Comparison of ENCODE assay signal across 30 cellular contexts in the genomic region with DNA sequence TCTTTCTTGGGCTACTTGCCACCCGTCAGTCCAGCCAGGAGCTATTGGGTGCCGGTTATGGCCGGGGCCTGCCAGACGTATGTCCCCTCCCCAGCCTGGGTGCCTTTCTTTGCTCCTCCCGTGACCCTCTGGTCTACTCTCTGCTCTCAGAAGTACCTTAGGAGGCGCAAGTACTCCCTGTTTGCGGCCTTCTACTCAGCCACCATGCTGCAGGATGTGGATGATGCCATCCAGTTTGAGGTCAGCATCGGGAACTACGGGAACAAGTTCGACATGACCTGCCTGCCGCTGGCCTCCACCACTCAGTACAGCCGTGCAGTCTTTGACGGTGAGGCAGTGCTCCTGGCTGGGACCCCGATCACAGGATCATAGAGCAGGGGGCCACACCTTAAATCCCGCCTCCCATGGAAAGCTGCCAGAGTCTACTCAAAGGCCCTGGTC.
"Had no signal": no experiment of that assay in that cellular context is flagged by ENCODE, and none has a peak within 500 bp of the region (broad histone marks: within the 10 kb centered on the region; RNA-seq: fewer than 3 reads in every experiment).

No MANE protein-coding gene starts in this region.

- ATAC-seq: activated CD4-positive, CD25-positive, alpha-beta regulatory T cell treated with anti-CD3 and anti-CD28 coated beads, Interleukin-2, amount 50 U/mL, for 24 hours; activated CD8-positive, alpha-beta T cell treated with anti-CD3 and anti-CD28 coated beads for 36 hours; activated naive CD4-positive, alpha-beta T cell treated with anti-CD3 and anti-CD28 coated beads, Interleukin-2, amount 50 U/mL, for 72 hours; activated naive CD8-positive, alpha-beta T cell treated with anti-CD3 and anti-CD28 coated beads, Interleukin-2, amount 50 U/mL, for 24 hours; Panc1; Right ventricle myocardium inferior had no signal

- FAIRE-seq: astrocyte had no signal

- H3K27ac ChIP-seq: SJCRH30, WERI-Rb-1 had no signal

- H3K36me3 ChIP-seq: MG63, WERI-Rb-1 had no signal

- H3K27me3 ChIP-seq: MG63, SJCRH30 had no signal

- H3K9ac ChIP-seq: SK-N-SH had no signal

- H3K4me3 ChIP-seq: MG63, SJCRH30 had no signal

- H3K9me3 ChIP-seq: MG63, SJCRH30, SK-N-SH had no signal

- H3K4me2 ChIP-seq: SK-N-SH had no signal

- DNase-seq: activated CD4-positive, alpha-beta T cell treated with anti-CD3 and anti-CD28 coated beads for 4 hours; activated CD8-positive, alpha-beta memory T cell treated with anti-CD3 and anti-CD28 coated beads, Interleukin-2, amount 50 U/mL, for 4 hours; activated CD8-positive, alpha-beta T cell treated with anti-CD3 and anti-CD28 coated beads for 36 hours; activated naive CD4-positive, alpha-beta T cell treated with Interleukin-2 at 50 U/mL for 16 hours; activated naive CD8-positive, alpha-beta T cell treated with anti-CD3 and anti-CD28 coated beads, Interleukin-2, amount 50 U/mL, for 24 hours; activated T-cell treated with anti-CD3 and anti-CD28 coated beads, Interleukin-2, amount 50 U/mL, for 1 hour; amniotic stem cell; MG63; MV-4-11; NCI-H1092 treated with DMSO at 0.1 percent for 48 hours; NCI-H1417 treated with DMSO at 0.1 percent for 48 hours; NCI-H1694; NCI-H2029; NCI-H2107; NCI-H2171 treated with DMSO at 0.1 percent for 48 hours; NCI-H226; NCI-H510A; NCI-H526 treated with DMSO at 0.1 percent for 48 hours; NK-92 treated with Interleukin-12 subunit alpha and Interleukin-12 subunit beta, amount 100 ng/mL, for 24 hours; OCI-M1; RPMI8226; SJCRH30; SK-N-SH; T-helper 1 cell; WERI-Rb-1 had no signal
